ENCODE assay signal across 27 cellular contexts in genomic region chr6:156508126-156508525, GRCh38.
"Had no signal": no experiment of that assay in that cellular context is flagged by ENCODE, and none has a peak within 500 bp of the region (broad histone marks: within the 10 kb centered on the region; RNA-seq: fewer than 3 reads in every experiment).

No MANE protein-coding gene starts in this region.

- H3K9ac ChIP-seq: neural progenitor cell had no signal

- ATAC-seq: esophagus mucosa; gastroesophageal sphincter; heart left ventricle; left lobe of liver; mucosa of descending colon; natural killer cell treated with Interleukin-12 subunit alpha and Interleukin-12 subunit beta and Interleukin-15 and Interleukin-18, amount 100 ng/mL, for 72 hours; psoas muscle had no signal

- H3K9me3 Mint-ChIP-seq: central memory CD8-positive, alpha-beta T cell; memory B cell; naive B cell; natural killer cell treated with Interleukin-12 subunit alpha and Interleukin-12 subunit beta and Interleukin-15 and Interleukin-18, amount 100 ng/mL, for 72 hours; neural progenitor cell; stimulated activated naive B cell treated with anti-CD40 and anti-IgM and Interleukin-4, amounts not matched to agents 10 μg/mL and 1 μg/mL and 100 μg/mL, for 72 hours; stimulated activated naive CD8-positive, alpha-beta T cell treated with anti-CD3 and anti-CD28 coated beads, Interleukin-15, Interleukin-2, amounts not matched to agents 100 ng/mL and 50 ng/mL, for 24 hours had no signal

- DNase-seq: cortex of kidney; effector CD4-positive, alpha-beta T cell; foreskin keratinocyte; heart left ventricle; mucosa of descending colon; naive B cell; psoas muscle; retina; spleen; stimulated activated CD4-positive, alpha-beta T cell treated with anti-CD3 and anti-CD28 coated beads, Interleukin-2, amount 100 ng/mL, for 48 hours; stimulated activated naive B cell treated with anti-CD40 and anti-IgM and Interleukin-4, amounts not matched to agents 10 μg/mL and 1 μg/mL and 100 μg/mL, for 72 hours; thyroid gland; trophoblast cell had no signal

- H3K9me3 ChIP-seq: gastroesophageal sphincter, heart left ventricle, mucosa of descending colon, psoas muscle, spleen, thyroid gland, vagina had no signal

- H3K4me1 ChIP-seq: foreskin keratinocyte, gastroesophageal sphincter, heart left ventricle, neural progenitor cell, psoas muscle, spleen, thyroid gland, vagina had no signal

- H3K36me3 ChIP-seq: gastroesophageal sphincter, heart left ventricle, neural progenitor cell, spleen, thyroid gland, vagina had no signal

- FAIRE-seq: islet of Langerhans had no signal

- H3K4me3 Mint-ChIP-seq: central memory CD8-positive, alpha-beta T cell; memory B cell; naive B cell; natural killer cell treated with Interleukin-12 subunit alpha and Interleukin-12 subunit beta and Interleukin-15 and Interleukin-18, amount 100 ng/mL, for 72 hours; neural progenitor cell; stimulated activated naive B cell treated with anti-CD40 and anti-IgM and Interleukin-4, amounts not matched to agents 10 μg/mL and 1 μg/mL and 100 μg/mL, for 72 hours; stimulated activated naive CD8-positive, alpha-beta T cell treated with anti-CD3 and anti-CD28 coated beads, Interleukin-15, Interleukin-2, amounts not matched to agents 100 ng/mL and 50 ng/mL, for 24 hours had no signal

- H3K4me1 Mint-ChIP-seq: central memory CD8-positive, alpha-beta T cell; neural progenitor cell had no signal

- H3K36me3 Mint-ChIP-seq: memory B cell; naive B cell; natural killer cell treated with Interleukin-12 subunit alpha and Interleukin-12 subunit beta and Interleukin-15 and Interleukin-18, amount 100 ng/mL, for 72 hours; neural progenitor cell; stimulated activated naive B cell treated with anti-CD40 and anti-IgM and Interleukin-4, amounts not matched to agents 10 μg/mL and 1 μg/mL and 100 μg/mL, for 72 hours had no signal

- H3K27ac ChIP-seq: epithelial cell of prostate, foreskin keratinocyte, gastroesophageal sphincter, heart left ventricle, hepatocyte, neural progenitor cell, psoas muscle, skin epidermis, spleen, thyroid gland, vagina had no signal

- H3K27ac Mint-ChIP-seq: memory B cell; naive B cell; natural killer cell treated with Interleukin-12 subunit alpha and Interleukin-12 subunit beta and Interleukin-15 and Interleukin-18, amount 100 ng/mL, for 72 hours; neural progenitor cell; stimulated activated naive B cell treated with anti-CD40 and anti-IgM and Interleukin-4, amounts not matched to agents 10 μg/mL and 1 μg/mL and 100 μg/mL, for 72 hours; stimulated activated naive CD8-positive, alpha-beta T cell treated with anti-CD3 and anti-CD28 coated beads, Interleukin-15, Interleukin-2, amounts not matched to agents 100 ng/mL and 50 ng/mL, for 24 hours had no signal

- H3K4me3 ChIP-seq: gastroesophageal sphincter, heart left ventricle, hepatocyte, lung, mucosa of descending colon, neural progenitor cell, psoas muscle, skin epidermis, spleen, thyroid gland, vagina had no signal
